Comparison of ENCODE assay signal across 25 cellular contexts in the genomic region with DNA sequence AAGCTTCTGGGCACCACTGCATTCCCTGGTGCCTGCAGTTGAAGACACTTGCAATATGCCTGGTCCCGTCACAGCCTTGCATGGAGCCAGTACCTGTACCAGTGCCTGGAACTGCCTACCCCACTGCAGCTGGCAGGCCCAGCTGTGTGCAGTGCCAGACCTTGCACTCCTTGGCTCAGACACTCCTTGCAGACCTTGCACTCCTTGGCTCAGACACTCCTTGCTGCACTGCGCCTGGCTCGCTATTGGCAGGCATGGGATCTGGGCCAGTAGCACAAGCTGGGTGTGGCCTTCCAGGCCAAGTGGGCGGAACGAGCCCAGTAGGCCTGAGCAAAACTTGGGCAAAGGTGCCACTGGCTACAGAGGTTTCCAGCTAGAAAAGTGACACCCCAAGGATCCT.
"Had no signal": no experiment of that assay in that cellular context is flagged by ENCODE, and none has a peak within 500 bp of the region (broad histone marks: within the 10 kb centered on the region; RNA-seq: fewer than 3 reads in every experiment).

No MANE protein-coding gene starts in this region.

- H2AFZ ChIP-seq: neural progenitor cell had no signal

- H3K36me3 ChIP-seq: esophagus squamous epithelium, neural progenitor cell, ovary, sigmoid colon, thoracic aorta, tibial nerve, upper lobe of left lung, uterus had no signal

- H3K27me3 ChIP-seq: esophagus squamous epithelium, neural progenitor cell, ovary, sigmoid colon, tibial nerve, upper lobe of left lung, uterus had no signal

- H3K9me3 Mint-ChIP-seq: effector memory CD8-positive, alpha-beta T cell; neural progenitor cell; stimulated activated naive CD8-positive, alpha-beta T cell treated with anti-CD3 and anti-CD28 coated beads, Interleukin-15, Interleukin-2, amounts not matched to agents 100 ng/mL and 50 ng/mL, for 24 hours had no signal

- H3K27ac Mint-ChIP-seq: effector memory CD8-positive, alpha-beta T cell; immature natural killer cell; naive thymus-derived CD4-positive, alpha-beta T cell; nephron; neural progenitor cell; stimulated activated naive B cell treated with anti-CD40 and anti-IgM and Interleukin-4, amounts not matched to agents 10 μg/mL and 1 μg/mL and 100 μg/mL, for 72 hours; stimulated activated naive CD8-positive, alpha-beta T cell treated with anti-CD3 and anti-CD28 coated beads, Interleukin-15, Interleukin-2, amounts not matched to agents 100 ng/mL and 50 ng/mL, for 24 hours had no signal

- H3K9ac ChIP-seq: neural progenitor cell had no signal

- H3K9me3 ChIP-seq: ovary, thoracic aorta, uterus had no signal

- H3K36me3 Mint-ChIP-seq: immature natural killer cell; naive thymus-derived CD4-positive, alpha-beta T cell; neural progenitor cell; stimulated activated naive B cell treated with anti-CD40 and anti-IgM and Interleukin-4, amounts not matched to agents 10 μg/mL and 1 μg/mL and 100 μg/mL, for 72 hours had no signal

- H3K4me1 ChIP-seq: esophagus squamous epithelium, neural progenitor cell, psoas muscle, sigmoid colon, tibial nerve, upper lobe of left lung, uterus had no signal

- H3K4me2 ChIP-seq: neural progenitor cell had no signal

- H3K4me1 Mint-ChIP-seq: immature natural killer cell; naive thymus-derived CD4-positive, alpha-beta T cell; nephron; neural progenitor cell; stimulated activated naive B cell treated with anti-CD40 and anti-IgM and Interleukin-4, amounts not matched to agents 10 μg/mL and 1 μg/mL and 100 μg/mL, for 72 hours had no signal

- DNase-seq: cortex of kidney; effector memory CD8-positive, alpha-beta T cell; erythroblast; esophagus squamous epithelium; foreskin melanocyte; glutamatergic neuron; hypothalamus; immature natural killer cell; islet precursor cell; midbrain; naive thymus-derived CD4-positive, alpha-beta T cell; nucleus accumbens; right cardiac atrium; sigmoid colon; stimulated activated CD4-positive, alpha-beta T cell treated with anti-CD3 and anti-CD28 coated beads, Interleukin-4, amount 100 ng/mL, for 4 hours; stimulated activated naive B cell treated with anti-CD40 and anti-IgM and Interleukin-4, amounts not matched to agents 10 μg/mL and 1 μg/mL and 100 μg/mL, for 72 hours; uterus had no signal

- H3K27ac ChIP-seq: esophagus squamous epithelium, neural progenitor cell, ovary, psoas muscle, sigmoid colon, thoracic aorta, tibial nerve, upper lobe of left lung, uterus had no signal

- ATAC-seq: effector memory CD8-positive, alpha-beta T cell; naive thymus-derived CD4-positive, alpha-beta T cell; psoas muscle; right cardiac atrium had no signal

- H3K27me3 Mint-ChIP-seq: effector memory CD8-positive, alpha-beta T cell; naive thymus-derived CD4-positive, alpha-beta T cell; stimulated activated naive B cell treated with anti-CD40 and anti-IgM and Interleukin-4, amounts not matched to agents 10 μg/mL and 1 μg/mL and 100 μg/mL, for 72 hours; stimulated activated naive CD8-positive, alpha-beta T cell treated with anti-CD3 and anti-CD28 coated beads, Interleukin-15, Interleukin-2, amounts not matched to agents 100 ng/mL and 50 ng/mL, for 24 hours had no signal

- H3K4me3 ChIP-seq: esophagus squamous epithelium, neural progenitor cell, ovary, psoas muscle, sigmoid colon, thoracic aorta, tibial nerve, upper lobe of left lung, uterus had no signal

- H3K4me3 Mint-ChIP-seq: effector memory CD8-positive, alpha-beta T cell; immature natural killer cell; naive thymus-derived CD4-positive, alpha-beta T cell; nephron; neural progenitor cell; stimulated activated naive B cell treated with anti-CD40 and anti-IgM and Interleukin-4, amounts not matched to agents 10 μg/mL and 1 μg/mL and 100 μg/mL, for 72 hours; stimulated activated naive CD8-positive, alpha-beta T cell treated with anti-CD3 and anti-CD28 coated beads, Interleukin-15, Interleukin-2, amounts not matched to agents 100 ng/mL and 50 ng/mL, for 24 hours had no signal
